Comparison of ENCODE assay signal across 1 cellular context in genomic region chr20:37178839-37179670, GRCh38.
TF ChIP-seq lines count a peak whose summit lies in the region.

TSS of gene MROH8 (minus strand) at chr20:37179548.
TSS of gene RPN2 (plus strand) at chr20:37179330. CDS start at chr20:37179357, 27 bp downstream.

TF ChIP-seq in A549, 52 proteins besides CTCF, POLR2A, EP300 and RAD21 (continued from another document):
- TF ChIP-seq, protein P1, sequence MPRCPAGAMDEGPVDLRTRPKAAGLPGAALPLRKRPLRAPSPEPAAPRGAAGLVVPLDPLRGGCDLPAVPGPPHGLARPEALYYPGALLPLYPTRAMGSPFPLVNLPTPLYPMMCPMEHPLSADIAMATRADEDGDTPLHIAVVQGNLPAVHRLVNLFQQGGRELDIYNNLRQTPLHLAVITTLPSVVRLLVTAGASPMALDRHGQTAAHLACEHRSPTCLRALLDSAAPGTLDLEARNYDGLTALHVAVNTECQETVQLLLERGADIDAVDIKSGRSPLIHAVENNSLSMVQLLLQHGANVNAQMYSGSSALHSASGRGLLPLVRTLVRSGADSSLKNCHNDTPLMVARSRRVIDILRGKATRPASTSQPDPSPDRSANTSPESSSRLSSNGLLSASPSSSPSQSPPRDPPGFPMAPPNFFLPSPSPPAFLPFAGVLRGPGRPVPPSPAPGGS (IDR thresholded peaks at IDR 0.05), result peak; percentile 84; the same call in 1 of the 3 replicates
- TF ChIP-seq HEYL (CRISPR knock-in tag; IDR thresholded peaks at IDR 0.05) (no peak), NR3C1 (IDR thresholded peaks at IDR 0.05) (no peak), SMC3 (IDR thresholded peaks at IDR 0.05) (no peak), JUN (IDR thresholded peaks at IDR 0.05) (peak; percentile 80 to 92), EHF (CRISPR knock-in tag; IDR thresholded peaks at IDR 0.05) (no peak), RFX5 (IDR thresholded peaks at IDR 0.05) (0 out of 2 replicates have a peak, but pooled peaks have one; percentile 24), CBX8 (IDR thresholded peaks at IDR 0.05) (no peak), FOSL2 (IDR thresholded peaks at IDR 0.05) (no peak), FOSL2 (CRISPR knock-in tag; IDR thresholded peaks at IDR 0.05) (no peak), CHD2 (IDR thresholded peaks at IDR 0.05; ENCODE audit: low read length, partially characterized antibody) (no peak), MAFK (IDR thresholded peaks at IDR 0.05; ENCODE audit: partially characterized antibody) (no peak), CHD4 (IDR thresholded peaks at IDR 0.05; ENCODE audit: borderline replicate concordance) (no peak), ZC3H11A (IDR thresholded peaks at IDR 0.05) (no peak), HOXB5 (CRISPR knock-in tag; IDR thresholded peaks at IDR 0.05) (no peak)
- TF ChIP-seq, protein P2, sequence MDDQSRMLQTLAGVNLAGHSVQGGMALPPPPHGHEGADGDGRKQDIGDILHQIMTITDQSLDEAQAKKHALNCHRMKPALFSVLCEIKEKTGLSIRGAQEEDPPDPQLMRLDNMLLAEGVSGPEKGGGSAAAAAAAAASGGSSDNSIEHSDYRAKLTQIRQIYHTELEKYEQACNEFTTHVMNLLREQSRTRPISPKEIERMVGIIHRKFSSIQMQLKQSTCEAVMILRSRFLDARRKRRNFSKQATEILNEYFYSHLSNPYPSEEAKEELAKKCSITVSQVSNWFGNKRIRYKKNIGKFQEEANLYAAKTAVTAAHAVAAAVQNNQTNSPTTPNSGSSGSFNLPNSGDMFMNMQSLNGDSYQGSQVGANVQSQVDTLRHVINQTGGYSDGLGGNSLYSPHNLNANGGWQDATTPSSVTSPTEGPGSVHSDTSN (IDR thresholded peaks at IDR 0.05), result peak; percentile 98
